ENCODE assay signal across 7 cellular contexts in the genomic region with DNA sequence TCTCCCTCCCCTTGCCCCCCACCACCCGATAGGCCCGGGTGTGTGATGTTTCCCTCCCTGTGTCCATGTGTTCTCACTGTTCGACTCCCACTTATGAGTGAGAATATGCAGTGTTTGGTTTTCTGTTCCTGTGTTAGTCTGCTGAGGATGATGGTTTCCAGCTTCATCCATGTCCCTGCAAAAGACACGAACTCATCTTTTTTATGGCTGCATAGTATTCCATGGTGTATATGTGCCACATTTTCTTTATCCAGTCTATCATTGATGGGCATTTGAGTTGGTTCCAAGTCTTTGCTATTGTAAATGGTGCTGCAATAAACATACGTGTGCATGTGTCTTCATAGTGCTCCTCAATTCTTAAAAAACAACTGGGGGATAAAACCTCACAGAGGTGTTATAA. TPM values are rescaled to one million over a fixed set of nuclear protein-coding genes. Genes with fewer than 3 reads are reported as not detected.
DNase-seq lines count a peak whose midpoint lies in the region; ATAC-seq and TF ChIP-seq lines count a peak whose summit lies in the region.
"Not testable (repeated sequence)": the region's sequence is repeated elsewhere in the genome, so short reads cannot be mapped to it uniquely, and the experiment has no call there.

No MANE protein-coding gene starts in this region.

- H3K27ac ChIP-seq in SU-DHL-6 (ENCODE audit: low read depth, low read length); breast epithelium: not testable (repeated sequence)

- not testable (repeated sequence) for ATAC-seq in naive B cell (ENCODE audit: low read depth in 2 of 2)

- not testable (repeated sequence) for DNase-seq in Calu3; activated CD4-positive, alpha-beta memory T cell treated with anti-CD3 and anti-CD28 coated beads, Interleukin-2, amount 10 ng/mL, durations not matched to agents 7 days and 5 days; breast epithelium (ENCODE audit: low spot score in 2 of 2); naive B cell; progenitor cell of endocrine pancreas (ENCODE audit: low spot score, unreplicated experiment)

- peaks cover 16% of the 10 kb centered on the region for H3F3A ChIP-seq in SU-DHL-6 (ENCODE audit: insufficient read depth)

- not testable (repeated sequence) for H3K9me2 ChIP-seq in SU-DHL-6 (replicated peaks; ENCODE audit: insufficient read depth, low read length)

- not testable (repeated sequence) for H3K9me3 Mint-ChIP-seq in Calu3 (ENCODE audit: low read depth, unreplicated experiment); activated CD4-positive, alpha-beta memory T cell treated with anti-CD3 and anti-CD28 coated beads, Interleukin-2, amount 10 ng/mL, durations not matched to agents 7 days and 5 days; activated naive CD4-positive, alpha-beta T cell treated with anti-CD3 and anti-CD28 coated beads, Interleukin-2, amount 50 U/mL, for 24 hours; naive B cell; progenitor cell of endocrine pancreas (ENCODE audit: low read depth)

- H3K27me3 Mint-ChIP-seq in Calu3 (ENCODE audit: unreplicated experiment); activated CD4-positive, alpha-beta memory T cell treated with anti-CD3 and anti-CD28 coated beads, Interleukin-2, amount 10 ng/mL, durations not matched to agents 7 days and 5 days; activated naive CD4-positive, alpha-beta T cell treated with anti-CD3 and anti-CD28 coated beads, Interleukin-2, amount 50 U/mL, for 24 hours; naive B cell: not testable (repeated sequence)
- peaks cover 14% of the 10 kb centered on the region for H3K27me3 Mint-ChIP-seq in progenitor cell of endocrine pancreas

- CTCF ChIA-PET in Calu3 (lab: Charles Lee) = interaction anchor here (0.7 kb wide), 1 partner anchor 50 kb away, joined by 3 read pairs; no protein-coding TSS in a partner anchor
- CTCF ChIA-PET in activated CD4-positive, alpha-beta memory T cell treated with anti-CD3 and anti-CD28 coated beads, Interleukin-2, amount 10 ng/mL, durations not matched to agents 7 days and 5 days (lab: Charles Lee) = interaction anchor here (1.5 to 2.2 kb wide), 2 partner anchors 34 to 56 kb away, joined by 4 to 5 read pairs; no protein-coding TSS in a partner anchor

- H3K4me3 Mint-ChIP-seq in Calu3 (ENCODE audit: low read depth, unreplicated experiment) (peak overlapping the region; percentile 86), naive B cell (peak overlapping the region in 7 of 8 donors; percentile 90 to 98 (median 96)), progenitor cell of endocrine pancreas (ENCODE audit: low read depth) (peak overlapping the region; percentile 87)
- peak overlapping the region; percentile 97 for H3K4me3 Mint-ChIP-seq in activated CD4-positive, alpha-beta memory T cell treated with anti-CD3 and anti-CD28 coated beads, Interleukin-2, amount 10 ng/mL, durations not matched to agents 7 days and 5 days
- peak overlapping the region; percentile 95 for H3K4me3 Mint-ChIP-seq in activated naive CD4-positive, alpha-beta T cell treated with anti-CD3 and anti-CD28 coated beads, Interleukin-2, amount 50 U/mL, for 24 hours

- H3K79me2 ChIP-seq in SU-DHL-6 (ENCODE audit: insufficient read depth, low read length) = peaks cover 85% of the 10 kb centered on the region

- H3K9ac ChIP-seq in SU-DHL-6 (ENCODE audit: low read length) = not testable (repeated sequence)

- peaks cover 51% of the 10 kb centered on the region for H4K20me1 ChIP-seq in SU-DHL-6 (ENCODE audit: low read depth, low read length)

- H3K27ac Mint-ChIP-seq in Calu3 (ENCODE audit: unreplicated experiment); progenitor cell of endocrine pancreas: not testable (repeated sequence)
- H3K27ac Mint-ChIP-seq in activated CD4-positive, alpha-beta memory T cell treated with anti-CD3 and anti-CD28 coated beads, Interleukin-2, amount 10 ng/mL, durations not matched to agents 7 days and 5 days = peak overlapping the region; percentile 96
- peak overlapping the region; percentile 69 for H3K27ac Mint-ChIP-seq in activated naive CD4-positive, alpha-beta T cell treated with anti-CD3 and anti-CD28 coated beads, Interleukin-2, amount 50 U/mL, for 24 hours
- peak overlapping the region; percentile 1 to 96 (median 37) for H3K27ac Mint-ChIP-seq in naive B cell

- TF ChIP-seq CTCF in Calu3 (IDR thresholded peaks at IDR 0.05; ENCODE audit: unreplicated experiment); SU-DHL-6 (IDR thresholded peaks at IDR 0.05; ENCODE audit: insufficient read depth, low read length, poor library complexity, severe bottlenecking); breast epithelium (IDR thresholded peaks at IDR 0.05); progenitor cell of endocrine pancreas (IDR thresholded peaks at IDR 0.05; ENCODE audit: unreplicated experiment): not testable (repeated sequence)

- not testable (repeated sequence) for H3K9me3 ChIP-seq in SU-DHL-6 (ENCODE audit: insufficient read depth, low read length); breast epithelium

- peaks cover 31% of the 10 kb centered on the region for H3K36me3 Mint-ChIP-seq in Calu3 (ENCODE audit: insufficient read depth, unreplicated experiment)
- peaks cover 46% of the 10 kb centered on the region for H3K36me3 Mint-ChIP-seq in activated CD4-positive, alpha-beta memory T cell treated with anti-CD3 and anti-CD28 coated beads, Interleukin-2, amount 10 ng/mL, durations not matched to agents 7 days and 5 days (ENCODE audit: low read depth)
- not testable (repeated sequence) for H3K36me3 Mint-ChIP-seq in activated naive CD4-positive, alpha-beta T cell treated with anti-CD3 and anti-CD28 coated beads, Interleukin-2, amount 50 U/mL, for 24 hours; progenitor cell of endocrine pancreas (ENCODE audit: insufficient read depth)
- H3K36me3 Mint-ChIP-seq in naive B cell = peaks cover 9 to 14% of the 10 kb centered on the region in 2 donors

- H3K4me1 ChIP-seq in breast epithelium = not testable (repeated sequence)

- intact Hi-C loops in Calu3 (cut with micrococcal nuclease; ENCODE audit: unreplicated experiment); breast epithelium (cut with DNase I; ENCODE audit: low total_unique reads): not testable (repeated sequence)

- POLR2A ChIA-PET in activated CD4-positive, alpha-beta memory T cell treated with anti-CD3 and anti-CD28 coated beads, Interleukin-2, amount 10 ng/mL, durations not matched to agents 7 days and 5 days (lab: Charles Lee) = interaction anchor here (2.7 to 6.4 kb wide), 6 partner anchors 9 to 66 kb away, joined by 9 to 98 read pairs (median 34); no protein-coding TSS in a partner anchor

- H3K36me3 ChIP-seq in SU-DHL-6 (ENCODE audit: low read length) = peaks cover 11% of the 10 kb centered on the region; the same call in 1 of the 2 replicates
- H3K36me3 ChIP-seq in breast epithelium = not testable (repeated sequence)

- not testable (repeated sequence) for H3K4me3 ChIP-seq in SU-DHL-6 (ENCODE audit: insufficient read depth, low read length, poor library complexity, severe bottlenecking)
- peak overlapping the region in 2 of 3 donors; percentile 17 to 99 for H3K4me3 ChIP-seq in breast epithelium

- peak overlapping the region; percentile 86 for H3K4me2 ChIP-seq in SU-DHL-6 (ENCODE audit: low read depth, low read length, poor library complexity, severe bottlenecking)

- H3K27me3 ChIP-seq in SU-DHL-6 (ENCODE audit: low read length); breast epithelium: not testable (repeated sequence)

- not testable (repeated sequence) for BruUV-seq in Calu3 (replicated peaks; lab: Mats Ljungman, UMichigan)

- not testable (repeated sequence) for H2AFZ ChIP-seq in SU-DHL-6 (ENCODE audit: low read depth, low read length, severe bottlenecking)

- peaks cover 22% of the 10 kb centered on the region for H3K4me1 Mint-ChIP-seq in Calu3 (ENCODE audit: low read depth, unreplicated experiment)
- peaks cover 71% of the 10 kb centered on the region for H3K4me1 Mint-ChIP-seq in activated CD4-positive, alpha-beta memory T cell treated with anti-CD3 and anti-CD28 coated beads, Interleukin-2, amount 10 ng/mL, durations not matched to agents 7 days and 5 days
- peaks cover 67% of the 10 kb centered on the region for H3K4me1 Mint-ChIP-seq in activated naive CD4-positive, alpha-beta T cell treated with anti-CD3 and anti-CD28 coated beads, Interleukin-2, amount 50 U/mL, for 24 hours
- H3K4me1 Mint-ChIP-seq in naive B cell = peaks cover 65 to 77% (median 70%) of the 10 kb centered on the region in 3 donors
- peaks cover 12% of the 10 kb centered on the region for H3K4me1 Mint-ChIP-seq in progenitor cell of endocrine pancreas (ENCODE audit: low read depth)

- not testable (repeated sequence) for TF ChIP-seq POLR2A in breast epithelium (IDR thresholded peaks at IDR 0.05)

RNA-seq across cellular contexts. Expression of a gene that starts 2.7 kb away (rescaled TPM):
- total RNA-seq in Calu3 (2022) (95.7 and 114 TPM in 2 replicates), breast epithelium (100 to 1,000 TPM; 245 to 427 (median 272) TPM), progenitor cell of endocrine pancreas (67.1 and 74.4 TPM in 2 replicates)
- 100 to 1,000 TPM; 157 to 162 TPM for total RNA-seq in activated CD4-positive, alpha-beta memory T cell treated with anti-CD3 and anti-CD28 coated beads, Interleukin-2, amount 10 ng/mL, durations not matched to agents 7 days and 5 days
- polyA plus RNA-seq in naive B cell (ENCODE audit: low read depth in 6 of 6) = 100 to 1,000 TPM; 124 to 200 (median 166) TPM
